Comparison of ENCODE assay signal across 19 cellular contexts in genomic region chr9:112731971-112732370, GRCh38.
"Had no signal": no experiment of that assay in that cellular context is flagged by ENCODE, and none has a peak within 500 bp of the region (broad histone marks: within the 10 kb centered on the region; RNA-seq: fewer than 3 reads in every experiment).

No MANE protein-coding gene starts in this region.

- H3K9me3 ChIP-seq: left ventricle myocardium inferior, prostate gland, thoracic aorta had no signal

- H3K27ac Mint-ChIP-seq: activated CD4-positive, alpha-beta T cell treated with anti-CD3 and anti-CD28 coated beads, Interleukin-2, amount 10 ng/mL, durations not matched to agents 24 days and 14 days; activated naive CD8-positive, alpha-beta T cell; memory B cell; natural killer cell treated with Interleukin-12 subunit alpha and Interleukin-12 subunit beta and Interleukin-15 and Interleukin-18, amount 100 ng/mL, for 72 hours; T-helper 2 cell treated with Interferon-gamma antibody and Interleukin-4, amounts not matched to agents 5 μg/mL and 100 μg/mL, for 36 hours had no signal

- H3K36me3 ChIP-seq: left ventricle myocardium inferior, prostate gland, thoracic aorta had no signal

- H3K4me3 Mint-ChIP-seq: activated CD4-positive, alpha-beta T cell treated with anti-CD3 and anti-CD28 coated beads, Interleukin-2, amount 10 ng/mL, durations not matched to agents 24 days and 14 days; activated naive CD8-positive, alpha-beta T cell; brain; memory B cell; natural killer cell treated with Interleukin-12 subunit alpha and Interleukin-12 subunit beta and Interleukin-15 and Interleukin-18, amount 100 ng/mL, for 72 hours; T-helper 2 cell treated with Interferon-gamma antibody and Interleukin-4, amounts not matched to agents 5 μg/mL and 100 μg/mL, for 36 hours had no signal

- DNase-seq: activated CD4-positive, alpha-beta T cell treated with anti-CD3 and anti-CD28 coated beads, Interleukin-2, amount 10 ng/mL, durations not matched to agents 24 days and 14 days; activated CD4-positive, CD25-positive, alpha-beta regulatory T cell; activated gamma-delta T cell treated with Interleukin-2 at 50 U/mL for 16 hours; amygdala; central memory CD4-positive, alpha-beta T cell; foreskin fibroblast; left ventricle myocardium inferior; occipital lobe; stimulated activated CD4-positive, alpha-beta T cell treated with anti-CD3 and anti-CD28 coated beads, Interleukin-1b, Interleukin-23, amount 100 ng/mL, for 48 hours; SW 1271 had no signal

- H3K4me1 Mint-ChIP-seq: activated CD4-positive, alpha-beta T cell treated with anti-CD3 and anti-CD28 coated beads, Interleukin-2, amount 10 ng/mL, durations not matched to agents 24 days and 14 days; brain had no signal

- H3K4me3 ChIP-seq: coronary artery, left ventricle myocardium inferior, prostate gland, thoracic aorta had no signal

- ATAC-seq: natural killer cell treated with Interleukin-12 subunit alpha and Interleukin-12 subunit beta and Interleukin-15 and Interleukin-18, amount 100 ng/mL, for 72 hours; sciatic nerve had no signal

- H3K36me3 Mint-ChIP-seq: activated naive CD8-positive, alpha-beta T cell; brain; memory B cell; natural killer cell treated with Interleukin-12 subunit alpha and Interleukin-12 subunit beta and Interleukin-15 and Interleukin-18, amount 100 ng/mL, for 72 hours had no signal

- H3K27me3 Mint-ChIP-seq: activated CD4-positive, alpha-beta T cell treated with anti-CD3 and anti-CD28 coated beads, Interleukin-2, amount 10 ng/mL, durations not matched to agents 24 days and 14 days; activated naive CD8-positive, alpha-beta T cell; brain; memory B cell had no signal

- H3K4me1 ChIP-seq: left ventricle myocardium inferior, prostate gland had no signal

- H3K27ac ChIP-seq: coronary artery, left ventricle myocardium inferior, prostate gland, thoracic aorta had no signal

- H3K9me3 Mint-ChIP-seq: activated CD4-positive, alpha-beta T cell treated with anti-CD3 and anti-CD28 coated beads, Interleukin-2, amount 10 ng/mL, durations not matched to agents 24 days and 14 days; brain; memory B cell; natural killer cell treated with Interleukin-12 subunit alpha and Interleukin-12 subunit beta and Interleukin-15 and Interleukin-18, amount 100 ng/mL, for 72 hours; T-helper 2 cell treated with Interferon-gamma antibody and Interleukin-4, amounts not matched to agents 5 μg/mL and 100 μg/mL, for 36 hours had no signal
